In the genomic region with DNA sequence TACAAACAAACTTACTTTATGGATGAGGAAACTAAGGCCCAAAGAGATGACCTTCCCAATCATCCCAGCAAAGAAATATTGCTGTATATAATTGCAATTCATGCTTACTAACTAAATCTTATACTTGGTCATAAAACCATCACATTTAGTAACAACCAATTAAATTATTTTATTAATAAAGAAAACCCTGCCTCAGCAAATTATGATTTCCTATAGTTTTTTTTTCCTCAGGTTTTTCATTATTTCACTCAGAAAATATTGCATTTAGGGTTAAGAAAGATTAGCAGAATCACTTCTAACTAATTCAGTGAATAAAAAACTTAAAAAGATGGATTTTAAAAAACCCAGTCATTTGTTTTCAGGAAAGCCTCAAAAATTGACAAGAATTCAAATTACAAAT, we compare ENCODE assay signal across 3 cellular contexts.
TF ChIP-seq lines count a peak whose summit lies in the region.

No MANE protein-coding gene starts in this region.

TF ChIP-seq in A549, 52 proteins besides CTCF, POLR2A, EP300 and RAD21:
- TF ChIP-seq MYC (IDR thresholded peaks at IDR 0.05; ENCODE audit: borderline replicate concordance, low read length): no peak
- peak; percentile 20 for TF ChIP-seq MAFK (IDR thresholded peaks at IDR 0.05; ENCODE audit: partially characterized antibody)

TF ChIP-seq in IMR-90, 13 proteins besides CTCF, POLR2A, EP300 and RAD21:
- TF ChIP-seq RFX5 (IDR thresholded peaks at IDR 0.05; ENCODE audit: low read depth, low read length) (no peak), MAFK (IDR thresholded peaks at IDR 0.05; ENCODE audit: low read depth, low read length) (peak; percentile 51)

TF ChIP-seq in K562, 482 proteins besides CTCF, POLR2A, EP300 and RAD21:
- TF ChIP-seq ZNF217 (CRISPR knock-in tag; IDR thresholded peaks at IDR 0.05): no peak
- no peak for TF ChIP-seq GTF2F1 (IDR thresholded peaks at IDR 0.05; ENCODE audit: low read depth, low read length)
- peak; percentile 9; the same call in 1 of the 2 replicates for TF ChIP-seq MAFF (IDR thresholded peaks at IDR 0.05; ENCODE audit: low read length)
- no peak for TF ChIP-seq ZNF79 (CRISPR knock-in tag; IDR thresholded peaks at IDR 0.05; ENCODE audit: low read depth)
- no peak for TF ChIP-seq PPARD (CRISPR knock-in tag; IDR thresholded peaks at IDR 0.05)
- no peak for TF ChIP-seq ZNF75A (CRISPR knock-in tag; IDR thresholded peaks at IDR 0.05)
- TF ChIP-seq, protein P1, sequence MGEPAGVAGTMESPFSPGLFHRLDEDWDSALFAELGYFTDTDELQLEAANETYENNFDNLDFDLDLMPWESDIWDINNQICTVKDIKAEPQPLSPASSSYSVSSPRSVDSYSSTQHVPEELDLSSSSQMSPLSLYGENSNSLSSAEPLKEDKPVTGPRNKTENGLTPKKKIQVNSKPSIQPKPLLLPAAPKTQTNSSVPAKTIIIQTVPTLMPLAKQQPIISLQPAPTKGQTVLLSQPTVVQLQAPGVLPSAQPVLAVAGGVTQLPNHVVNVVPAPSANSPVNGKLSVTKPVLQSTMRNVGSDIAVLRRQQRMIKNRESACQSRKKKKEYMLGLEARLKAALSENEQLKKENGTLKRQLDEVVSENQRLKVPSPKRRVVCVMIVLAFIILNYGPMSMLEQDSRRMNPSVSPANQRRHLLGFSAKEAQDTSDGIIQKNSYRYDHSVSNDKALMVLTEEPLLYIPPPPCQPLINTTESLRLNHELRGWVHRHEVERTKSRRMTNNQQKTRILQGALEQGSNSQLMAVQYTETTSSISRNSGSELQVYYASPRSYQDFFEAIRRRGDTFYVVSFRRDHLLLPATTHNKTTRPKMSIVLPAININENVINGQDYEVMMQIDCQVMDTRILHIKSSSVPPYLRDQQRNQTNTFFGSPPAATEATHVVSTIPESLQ (CRISPR knock-in tag; IDR thresholded peaks at IDR 0.05): no peak
- no peak for TF ChIP-seq SRSF9 (IDR thresholded peaks at IDR 0.05; ENCODE audit: borderline replicate concordance, low read depth, low read length)
- TF ChIP-seq, protein P2, sequence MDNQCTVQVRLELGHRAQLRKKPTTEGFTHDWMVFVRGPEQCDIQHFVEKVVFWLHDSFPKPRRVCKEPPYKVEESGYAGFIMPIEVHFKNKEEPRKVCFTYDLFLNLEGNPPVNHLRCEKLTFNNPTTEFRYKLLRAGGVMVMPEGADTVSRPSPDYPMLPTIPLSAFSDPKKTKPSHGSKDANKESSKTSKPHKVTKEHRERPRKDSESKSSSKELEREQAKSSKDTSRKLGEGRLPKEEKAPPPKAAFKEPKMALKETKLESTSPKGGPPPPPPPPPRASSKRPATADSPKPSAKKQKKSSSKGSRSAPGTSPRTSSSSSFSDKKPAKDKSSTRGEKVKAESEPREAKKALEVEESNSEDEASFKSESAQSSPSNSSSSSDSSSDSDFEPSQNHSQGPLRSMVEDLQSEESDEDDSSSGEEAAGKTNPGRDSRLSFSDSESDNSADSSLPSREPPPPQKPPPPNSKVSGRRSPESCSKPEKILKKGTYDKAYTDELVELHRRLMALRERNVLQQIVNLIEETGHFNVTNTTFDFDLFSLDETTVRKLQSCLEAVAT (IDR thresholded peaks at IDR 0.05): no peak
- no peak for TF ChIP-seq SIN3A (IDR thresholded peaks at IDR 0.05; ENCODE audit: borderline replicate concordance in 2 of 2, control insufficient read depth in 1 of 2, low read depth in 2 of 2, low read length in 2 of 2)
- peak; percentile 54; the same call in 1 of the 2 replicates for TF ChIP-seq ZNF316 (IDR thresholded peaks at IDR 0.05)
